17 cellular contexts compared by ENCODE assay signal in genomic region chr4:1592179-1593037, GRCh38.
"Had no signal": no experiment of that assay in that cellular context is flagged by ENCODE, and none has a peak within 500 bp of the region (broad histone marks: within the 10 kb centered on the region; RNA-seq: fewer than 3 reads in every experiment).

No MANE protein-coding gene starts in this region.

- FAIRE-seq: astrocyte, endothelial cell of umbilical vein, frontal cortex had no signal

- H3K4me1 ChIP-seq: psoas muscle had no signal

- DNase-seq: activated CD4-positive, alpha-beta T cell treated with anti-CD3 and anti-CD28 coated beads for 4 hours; activated CD8-positive, alpha-beta T cell treated with anti-CD3 and anti-CD28 coated beads, Interleukin-2, amount 10 ng/mL, durations not matched to agents 7 days and 5 days; activated naive CD4-positive, alpha-beta T cell treated with Interleukin-2 at 50 U/mL for 16 hours; activated naive CD8-positive, alpha-beta T cell treated with anti-CD3 and anti-CD28 coated beads, Interleukin-2, amount 50 U/mL, for 24 hours; caudate nucleus; effector CD4-positive, alpha-beta T cell; mammary epithelial cell; natural killer cell; occipital lobe; trophoblast cell had no signal

- H3K4me3 ChIP-seq: coronary artery, psoas muscle had no signal

- ATAC-seq: activated CD8-positive, alpha-beta T cell treated with anti-CD3 and anti-CD28 coated beads, Interleukin-2, amount 10 ng/mL, durations not matched to agents 7 days and 5 days; activated naive CD8-positive, alpha-beta T cell treated with anti-CD3 and anti-CD28 coated beads, Interleukin-2, amount 50 U/mL, for 24 hours; natural killer cell; psoas muscle; stimulated activated effector memory CD8-positive, alpha-beta T cell treated with anti-CD3 and anti-CD28 coated beads, Interleukin-12 subunit alpha, Interleukin-12 subunit beta, amount 100 ng/mL, for 72 hours had no signal

- H3K27ac ChIP-seq: coronary artery, psoas muscle, VCaP had no signal
